14 cellular contexts compared by ENCODE assay signal in genomic region chr5:956178-956761, GRCh38. TPM values are rescaled to one million over a fixed set of nuclear protein-coding genes. Genes with fewer than 3 reads are reported as not detected.
DNase-seq lines count a peak whose midpoint lies in the region; ATAC-seq and TF ChIP-seq lines count a peak whose summit lies in the region.
"Had no signal": no experiment of that assay in that cellular context is flagged by ENCODE, and none has a peak within 500 bp of the region (broad histone marks: within the 10 kb centered on the region; RNA-seq: fewer than 3 reads in every experiment).

No MANE protein-coding gene starts in this region.

- H3K27ac ChIP-seq in endodermal cell (ENCODE audit: low read depth, low read length), result peak overlapping the region; percentile 84
- H3K27ac ChIP-seq in osteoblast (ENCODE audit: low read depth, low read length), result peak overlapping the region; percentile 66
- H3K27ac ChIP-seq: ovary had no signal

- peak overlapping the region; percentile 83 for H3K4me2 ChIP-seq in osteoblast (ENCODE audit: insufficient read depth, low read length)

- 94 to 95% methylated on average over 20 to 26 of the region's 26 CpGs for WGBS in endodermal cell (ENCODE audit: insufficient coverage in 1 of 2, insufficient read length in 1 of 2), 2 experiments

- no peaks in the 10 kb centered on the region for H3K9me3 Mint-ChIP-seq in stimulated activated naive CD8-positive, alpha-beta T cell treated with anti-CD3 and anti-CD28 coated beads, Interleukin-15, Interleukin-2, amounts not matched to agents 100 ng/mL and 50 ng/mL, for 24 hours
- no peaks in the 10 kb centered on the region for H3K9me3 Mint-ChIP-seq in endodermal cell
- no peaks in the 10 kb centered on the region for H3K9me3 Mint-ChIP-seq in immature natural killer cell
- H3K9me3 Mint-ChIP-seq: activated CD4-positive, alpha-beta memory T cell treated with anti-CD3 and anti-CD28 coated beads for 36 hours had no signal

- H4K20me1 ChIP-seq in osteoblast (ENCODE audit: insufficient read depth, low read length), result no peaks in the 10 kb centered on the region

- no peaks in the 10 kb centered on the region for H3K36me3 Mint-ChIP-seq in stimulated activated naive CD8-positive, alpha-beta T cell treated with anti-CD3 and anti-CD28 coated beads, Interleukin-15, Interleukin-2, amounts not matched to agents 100 ng/mL and 50 ng/mL, for 24 hours (ENCODE audit: low read depth)
- no peaks in the 10 kb centered on the region for H3K36me3 Mint-ChIP-seq in endodermal cell (ENCODE audit: low read depth)
- H3K36me3 Mint-ChIP-seq in immature natural killer cell, result peaks cover 0 to 5% (median 0%) of the 10 kb centered on the region in 3 donors
- H3K36me3 Mint-ChIP-seq: activated CD4-positive, alpha-beta memory T cell treated with anti-CD3 and anti-CD28 coated beads for 36 hours had no signal

- H3K27ac Mint-ChIP-seq in stimulated activated naive CD8-positive, alpha-beta T cell treated with anti-CD3 and anti-CD28 coated beads, Interleukin-15, Interleukin-2, amounts not matched to agents 100 ng/mL and 50 ng/mL, for 24 hours, result no peak overlapping the region
- H3K27ac Mint-ChIP-seq in endodermal cell, result no peak overlapping the region
- H3K27ac Mint-ChIP-seq in immature natural killer cell, result peak overlapping the region in 1 of 6 donors; percentile 85
- H3K27ac Mint-ChIP-seq: activated CD4-positive, alpha-beta memory T cell treated with anti-CD3 and anti-CD28 coated beads for 36 hours had no signal

- no peaks in the 10 kb centered on the region for H3K79me2 ChIP-seq in osteoblast (ENCODE audit: insufficient read depth, low read length)

- no peak overlapping the region for H3K9ac ChIP-seq in endodermal cell (ENCODE audit: extremely low read depth, low read length, poor library complexity, severe bottlenecking)

- ATAC-seq in stimulated activated naive CD8-positive, alpha-beta T cell treated with anti-CD3 and anti-CD28 coated beads, Interleukin-15, Interleukin-2, amounts not matched to agents 100 U/mL and 50 U/mL, for 24 hours, result no peak

- no peak for TF ChIP-seq CTCF in endodermal cell (conservative IDR thresholded peaks at IDR 0.05)
- no peak for TF ChIP-seq CTCF in osteoblast (IDR thresholded peaks at IDR 0.05; ENCODE audit: extremely low read depth, low read depth, low read length)

- H3K9me3 ChIP-seq in endodermal cell (ENCODE audit: control insufficient read depth, low read length) (no peaks in the 10 kb centered on the region), osteoblast (ENCODE audit: low read depth, low read length) (peaks cover 3% of the 10 kb centered on the region)
- H3K9me3 ChIP-seq: ovary had no signal

- no peak overlapping the region for H2AFZ ChIP-seq in osteoblast (ENCODE audit: low read length)

- peaks cover 29% of the 10 kb centered on the region for H3K4me1 Mint-ChIP-seq in stimulated activated naive CD8-positive, alpha-beta T cell treated with anti-CD3 and anti-CD28 coated beads, Interleukin-15, Interleukin-2, amounts not matched to agents 100 ng/mL and 50 ng/mL, for 24 hours (ENCODE audit: low read depth)
- H3K4me1 Mint-ChIP-seq in endodermal cell, result no peaks in the 10 kb centered on the region
- peaks cover 25 to 27% of the 10 kb centered on the region in 2 donors for H3K4me1 Mint-ChIP-seq in immature natural killer cell

- H3K27me3 Mint-ChIP-seq in stimulated activated naive CD8-positive, alpha-beta T cell treated with anti-CD3 and anti-CD28 coated beads, Interleukin-15, Interleukin-2, amounts not matched to agents 100 ng/mL and 50 ng/mL, for 24 hours, result peaks cover 40% of the 10 kb centered on the region
- H3K27me3 Mint-ChIP-seq in endodermal cell (ENCODE audit: insufficient read depth) (peaks cover 2% of the 10 kb centered on the region), immature natural killer cell (ENCODE audit: low read depth in 3 of 3) (peaks cover 17 to 26% (median 22%) of the 10 kb centered on the region in 3 donors)

- H3K4me3 ChIP-seq in endodermal cell (ENCODE audit: low read length) (no peak overlapping the region), osteoblast (ENCODE audit: insufficient read depth, low read length) (peak overlapping the region; percentile 50)
- H3K4me3 ChIP-seq: ovary had no signal

- H3K4me1 ChIP-seq in endodermal cell (ENCODE audit: control insufficient read depth, insufficient read depth, low read length) (no peaks in the 10 kb centered on the region), osteoblast (ENCODE audit: insufficient read depth, low read length) (peaks cover 33% of the 10 kb centered on the region)

- H3K4me3 Mint-ChIP-seq in stimulated activated naive CD8-positive, alpha-beta T cell treated with anti-CD3 and anti-CD28 coated beads, Interleukin-15, Interleukin-2, amounts not matched to agents 100 ng/mL and 50 ng/mL, for 24 hours, result peak overlapping the region; percentile 48
- H3K4me3 Mint-ChIP-seq in endodermal cell (no peak overlapping the region), immature natural killer cell (peak overlapping the region in 1 of 5 donors; percentile 10)
- H3K4me3 Mint-ChIP-seq: activated CD4-positive, alpha-beta memory T cell treated with anti-CD3 and anti-CD28 coated beads for 36 hours had no signal

- H3K27me3 ChIP-seq in endodermal cell (ENCODE audit: control insufficient read depth, insufficient read depth, low read length, poor library complexity, severe bottlenecking) (peaks cover 4% of the 10 kb centered on the region), osteoblast (ENCODE audit: insufficient read depth, low read length) (peaks cover 47% of the 10 kb centered on the region)
- H3K27me3 ChIP-seq: ovary had no signal

- no peak for DNase-seq in stimulated activated naive CD8-positive, alpha-beta T cell treated with anti-CD3 and anti-CD28 coated beads, Interleukin-15, Interleukin-2, amounts not matched to agents 100 U/mL and 50 U/mL, for 24 hours
- no peak for DNase-seq in endodermal cell
- DNase-seq in osteoblast (ENCODE audit: insufficient read length, low spot score, missing footprints), result no peak
- no peak for DNase-seq in NCI-H2171 (lab: John Stamatoyannopoulos, UW)
- no peak for DNase-seq in EL
- no peak for DNase-seq in immature natural killer cell
- DNase-seq in kidney tubule cell (ENCODE audit: low spot score), result no peak
- DNase-seq: anterior cingulate cortex; GDM1; NCI-H2081 treated with DMSO at 0.1 percent for 48 hours; ovary; stimulated activated naive CD4-positive, alpha-beta T cell had no signal

- H3K36me3 ChIP-seq in endodermal cell (ENCODE audit: control insufficient read depth, insufficient read depth, low read length) (no peaks in the 10 kb centered on the region), osteoblast (ENCODE audit: insufficient read depth, low read length) (no peaks in the 10 kb centered on the region)
- H3K36me3 ChIP-seq: ovary had no signal

RNA-seq across cellular contexts. Expression of gene NKD2, which starts 52.3 kb away (rescaled TPM):
- 10 to 100 TPM; 11.2 to 13.9 TPM for total RNA-seq in endodermal cell
- polyA plus RNA-seq in endodermal cell (2013, experiment 1 of 2), result 63.1 TPM
- 59.4 TPM for polyA plus RNA-seq in endodermal cell (2013, experiment 2 of 2)
- total RNA-seq in osteoblast, result under 0.01 TPM in 1 of 2 replicates, not detected in the other
- not detected for polyA plus RNA-seq in immature natural killer cell

Comparison
In these comparisons a context has a peak if more than half of its experiments do, and no peak if none do; other contexts are left out.
1. RNA of gene NKD2, which starts 52.3 kb away (total RNA-seq): 11.2 to 13.9 TPM in endodermal cell; under 0.01 TPM in osteoblast; every median in the first group is over 10 times any median in the second.